ENCODE assay signal across 8 cellular contexts in the genomic region with DNA sequence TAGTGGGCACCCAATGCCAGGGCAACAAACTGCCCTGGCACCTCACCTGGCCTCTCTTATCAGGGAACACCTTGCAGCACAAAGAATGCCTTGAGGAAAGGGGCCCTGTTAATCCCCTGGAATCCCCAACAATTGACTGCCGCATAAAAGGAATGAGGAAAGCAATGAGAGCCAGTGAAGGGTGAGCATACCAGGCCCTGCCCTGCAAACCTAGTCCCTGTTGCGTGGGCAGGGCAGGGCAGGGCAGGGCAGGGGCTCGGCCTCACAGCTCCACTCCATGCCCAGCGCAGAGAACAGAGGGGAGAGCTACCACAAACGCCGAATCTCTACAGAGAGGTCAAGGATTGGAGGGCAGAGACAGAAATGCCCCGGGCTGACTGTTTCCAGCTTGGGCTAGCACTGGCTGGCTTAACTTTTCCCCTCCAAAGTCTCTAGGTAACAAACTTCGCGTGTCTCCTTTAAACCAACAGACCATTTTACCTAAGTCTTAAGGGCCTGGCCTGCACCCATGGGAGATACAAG. TPM values are rescaled to one million over a fixed set of nuclear protein-coding genes. Genes with fewer than 3 reads are reported as not detected.
DNase-seq lines count a peak whose midpoint lies in the region; ATAC-seq, FAIRE-seq and TF ChIP-seq lines count a peak whose summit lies in the region.

No MANE protein-coding gene starts in this region.

- BruUV-seq in PC-3 (replicated peaks; lab: Mats Ljungman, UMichigan), result TSS peak; percentile 26

- no peaks in the 10 kb centered on the region for H3K9me2 ChIP-seq in PC-3 (replicated peaks; ENCODE audit: low read length)

- peak overlapping the region; percentile 93 for H3K4me3 Mint-ChIP-seq in mesothelial cell of epicardium

- ATAC-seq in PC-3 (peak; percentile 50), GM19455 (IDR thresholded peaks at IDR 0.05; ENCODE audit: unreplicated experiment) (no peak), GM21786 (IDR thresholded peaks at IDR 0.05; ENCODE audit: unreplicated experiment) (no peak)

- peak overlapping the region; percentile 77 for H3K4me2 ChIP-seq in PC-3 (ENCODE audit: low read length)

- no peaks in the 10 kb centered on the region for H3K36me3 Mint-ChIP-seq in mesothelial cell of epicardium

- H3F3A ChIP-seq in PC-3 (ENCODE audit: low read length, unreplicated experiment), result peaks cover 4% of the 10 kb centered on the region

- H3K27me3 Mint-ChIP-seq in mesothelial cell of epicardium (ENCODE audit: low read depth), result no peaks in the 10 kb centered on the region

- CTCF ChIA-PET in PC-3 (lab: Charles Lee), result interaction anchor here (0.6 to 1.9 kb wide), 8 partner anchors 18 to 1047 kb away, joined by 3 to 18 read pairs (median 4); no protein-coding TSS in a partner anchor

- H3K4me3 ChIP-seq in GM08714 (ENCODE audit: low read length) (peak overlapping the region; percentile 77), PC-3 (ENCODE audit: low read length) (peak overlapping the region; percentile 69), dorsolateral prefrontal cortex (peak overlapping the region; percentile 43 to 84 (median 73)), vagina (peak overlapping the region; percentile 90 to 98)

- POLR2A ChIA-PET in PC-3 (lab: Charles Lee; ENCODE audit: unreplicated experiment), result interaction anchor here (0.5 to 1.3 kb wide), 9 partner anchors 10 to 1230 kb away, joined by 3 to 23 read pairs (median 6); a partner anchor contains a TSS

- TF ChIP-seq CTCF in PC-3 (conservative IDR thresholded peaks at IDR 0.05; ENCODE audit: low read depth, low read length) (no peak), dorsolateral prefrontal cortex (IDR thresholded peaks at IDR 0.05 in 54 of 56, conservative IDR thresholded peaks at IDR 0.05 in 2 of 56; ENCODE audit: low read depth in 1 of 56, partially characterized antibody in 56 of 56) (no peak), mesothelial cell of epicardium (IDR thresholded peaks at IDR 0.05; ENCODE audit: unreplicated experiment) (no peak), vagina (IDR thresholded peaks at IDR 0.05) (no peak)

- H2AFZ ChIP-seq in PC-3 (ENCODE audit: low read length), result no peak overlapping the region

- H3K4me1 ChIP-seq in PC-3 (ENCODE audit: insufficient read depth, low read length), result peaks cover 77% of the 10 kb centered on the region
- peaks cover 84% of the 10 kb centered on the region for H3K4me1 ChIP-seq in vagina

- FAIRE-seq in GM12891 (lab: Jason Lieb, UNC), result no peak

- H3K79me2 ChIP-seq in PC-3 (ENCODE audit: low read length), result peaks cover 95% of the 10 kb centered on the region

- no peak for TF ChIP-seq POLR2A in vagina (IDR thresholded peaks at IDR 0.05)
- TF ChIP-seq POLR2A in GM12891 (IDR thresholded peaks at IDR 0.05; ENCODE audit: low read depth, low read length), result no peak

- H3K27me3 ChIP-seq in PC-3 (ENCODE audit: low read length), result no peaks in the 10 kb centered on the region
- peaks cover 0 to 29% (median 0%) of the 10 kb centered on the region in 45 donors for H3K27me3 ChIP-seq in dorsolateral prefrontal cortex
- H3K27me3 ChIP-seq in vagina, result no peaks in the 10 kb centered on the region

- H3K27ac ChIP-seq in PC-3 (ENCODE audit: low read length), result peak overlapping the region; percentile 80
- peak overlapping the region in 55 of 59 donors; percentile 55 to 96 (median 89) for H3K27ac ChIP-seq in dorsolateral prefrontal cortex
- H3K27ac ChIP-seq in vagina, result peak overlapping the region; percentile 98

- H3K9me3 ChIP-seq in PC-3 (ENCODE audit: low read length) (no peaks in the 10 kb centered on the region), vagina (no peaks in the 10 kb centered on the region)

- H3K27ac Mint-ChIP-seq in mesothelial cell of epicardium, result peak overlapping the region; percentile 100

- intact Hi-C loops in PC-3 (cut with micrococcal nuclease), result loop anchor here (1.0 to 2.0 kb wide), 5 partner anchors 8 to 759 kb away; a partner anchor contains a TSS
- intact Hi-C loops in dorsolateral prefrontal cortex (cut with DNase I), result loop anchor here in 1 of 2 donors (5.0 kb wide), 1 partner anchor 42 kb away; no protein-coding TSS in a partner anchor
- intact Hi-C loops in vagina (cut with DNase I), result loop anchor here (5.0 kb wide), 2 partner anchors 42 to 62 kb away; no protein-coding TSS in a partner anchor

- peaks cover 53% of the 10 kb centered on the region for H4K20me1 ChIP-seq in PC-3 (ENCODE audit: low read length)

- no peaks in the 10 kb centered on the region for H3K9me3 Mint-ChIP-seq in mesothelial cell of epicardium

- H3K4me1 Mint-ChIP-seq in mesothelial cell of epicardium, result peaks cover 80% of the 10 kb centered on the region

- H3K36me3 ChIP-seq in PC-3 (ENCODE audit: low read depth, low read length) (peaks cover 18% of the 10 kb centered on the region; the same call in 1 of the 2 replicates), vagina (no peaks in the 10 kb centered on the region)

- peak; percentile 82 for DNase-seq in PC-3
- no peak for DNase-seq in dorsolateral prefrontal cortex
- no peak for DNase-seq in mesothelial cell of epicardium (ENCODE audit: low spot score in 2 of 2, unreplicated experiment in 2 of 2)
- no peak for DNase-seq in vagina (ENCODE audit: extremely low spot score in 2 of 2)
- DNase-seq in GM12891 (ENCODE audit: insufficient read length, low spot score), result no peak

- peak overlapping the region; percentile 74 for H3K9ac ChIP-seq in PC-3 (ENCODE audit: low read length)

TF ChIP-seq in GM12891, 5 proteins besides CTCF, POLR2A, EP300 and RAD21:
- no peak for TF ChIP-seq TAF1 (IDR thresholded peaks at IDR 0.05; ENCODE audit: low read depth, low read length)
- TF ChIP-seq POU2F2 (IDR thresholded peaks at IDR 0.05; ENCODE audit: low read depth, low read length), result no peak
- no peak for TF ChIP-seq POLR2AphosphoS5 (IDR thresholded peaks at IDR 0.05; ENCODE audit: low read depth, low read length)
- TF ChIP-seq SPI1 (IDR thresholded peaks at IDR 0.05; ENCODE audit: low read depth, low read length), result no peak
- TF ChIP-seq PAX5 (IDR thresholded peaks at IDR 0.05; ENCODE audit: insufficient read depth, low read length, severe bottlenecking), result no peak
TF ChIP-seq in GM12891: peak in this region for 0.

RNA-seq across cellular contexts. Expression of a gene that starts 1.1 kb away (rescaled TPM):
- total RNA-seq in PC-3 (2014; rRNA removed) (434 and 520 TPM in 2 replicates), dorsolateral prefrontal cortex (100 to 1,000 TPM in 70 of 120 experiments, 10 to 100 TPM in 50; 47.9 to 162 (median 105) TPM), mesothelial cell of epicardium (215 to 238 TPM (median 226 TPM) in 3 replicates), vagina (101 TPM)
- polyA plus RNA-seq in GM12891 (2012; ENCODE audit: low read depth, missing spikeins), result 183 TPM
